ENCODE assay signal across 8 cellular contexts in the genomic region with DNA sequence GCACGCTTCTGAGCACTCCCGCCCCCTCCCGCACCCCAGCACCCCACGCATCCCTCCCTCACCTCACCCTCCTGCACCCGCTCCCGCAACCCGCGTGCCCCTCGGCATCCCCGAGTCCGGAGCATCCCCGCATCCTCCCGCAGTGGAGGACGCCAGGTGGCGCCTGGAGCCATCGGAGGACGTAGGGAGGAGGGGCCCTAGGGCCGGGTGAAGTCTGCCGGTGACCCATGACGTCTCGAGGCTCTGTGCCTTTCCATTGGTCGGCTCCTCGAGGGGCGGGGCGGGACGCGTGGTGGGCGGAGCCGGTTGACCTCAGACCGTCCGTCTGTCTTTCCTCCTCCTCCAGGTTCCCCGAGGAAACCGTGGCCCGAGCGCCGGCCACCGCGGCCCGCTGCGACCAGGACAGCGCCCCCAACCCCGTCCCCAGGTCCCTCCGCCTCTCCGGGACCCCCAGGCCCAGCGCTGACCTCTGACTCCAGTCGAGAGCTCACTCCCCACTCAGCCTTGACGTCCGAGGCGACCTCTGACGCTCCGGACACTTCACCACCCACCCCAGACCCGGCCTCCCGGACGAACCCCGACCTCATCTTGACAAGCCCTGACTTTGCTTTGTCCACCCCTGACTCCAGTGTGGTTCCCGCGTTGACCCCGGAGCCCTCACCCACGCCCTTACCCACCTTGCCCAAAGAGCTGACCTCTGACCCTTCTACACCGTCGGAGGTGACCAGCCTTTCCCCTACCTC. TPM values are rescaled to one million over a fixed set of nuclear protein-coding genes. Genes with fewer than 3 reads are reported as not detected.
DNase-seq lines count a peak whose midpoint lies in the region; ATAC-seq and TF ChIP-seq lines count a peak whose summit lies in the region.

No MANE protein-coding gene starts in this region.

- no peaks in the 10 kb centered on the region for H4K20me1 ChIP-seq in GM23338 (replicated peaks; ENCODE audit: insufficient read depth)

- H3K4me3 Mint-ChIP-seq in GM23338 = peak overlapping the region; percentile 50; the same call in 2 of the 3 replicates
- H3K4me3 Mint-ChIP-seq in natural killer cell = peak overlapping the region; percentile 51

- H3K36me3 ChIP-seq in GM23338 (ENCODE audit: insufficient read depth) = no peaks in the 10 kb centered on the region

- H3K36me3 Mint-ChIP-seq in GM23338 (ENCODE audit: low read depth) = no peaks in the 10 kb centered on the region
- H3K36me3 Mint-ChIP-seq in natural killer cell = no peaks in the 10 kb centered on the region

- intact Hi-C loops in natural killer cell (cut with micrococcal nuclease) = loop anchor here (1.0 kb wide), 3 partner anchors 89 to 137 kb away; no protein-coding TSS in a partner anchor

- H3K4me1 Mint-ChIP-seq in GM23338 (no peaks in the 10 kb centered on the region), natural killer cell (peaks cover 0 to 8% of the 10 kb centered on the region in 2 donors)

- H2AFZ ChIP-seq in GM23338 = peak overlapping the region; percentile 85; the same call in 1 of the 2 replicates

- H3K4me3 ChIP-seq in GM23338 = peak overlapping the region; percentile 51
- peak overlapping the region; percentile 22 for H3K4me3 ChIP-seq in fibroblast of mammary gland (ENCODE audit: control insufficient read depth, low read depth, low read length)

- ATAC-seq in GM23338 (peak; percentile 99), natural killer cell (peak; percentile 100)

- no peaks in the 10 kb centered on the region for H3K9me3 Mint-ChIP-seq in GM23338
- H3K9me3 Mint-ChIP-seq in natural killer cell = no peaks in the 10 kb centered on the region

- DNase-seq in Daoy (ENCODE audit: low read depth) = peak; percentile 95
- peak; percentile 95 for DNase-seq in GM23338 (ENCODE audit: low spot score)
- DNase-seq in LHCN-M2 (ENCODE audit: low read depth) = peak; percentile 87
- peak; percentile 93 for DNase-seq in RKO (ENCODE audit: low spot score)
- DNase-seq in activated T-helper 1 cell treated with anti-CD3 and anti-CD28 coated beads, Interleukin-2, amount 50 U/mL, for 16 hours (ENCODE audit: low read depth in 1 of 2, low spot score in 1 of 2) = peak; percentile 79 to 84
- peak; percentile 91 for DNase-seq in fibroblast of mammary gland (ENCODE audit: low read depth)
- DNase-seq in natural killer cell = peak; percentile 91
- DNase-seq in stimulated activated naive CD4-positive, alpha-beta T cell (lab: John Stamatoyannopoulos, UW) = peak; percentile 67 to 86 (median 84)

- no peaks in the 10 kb centered on the region for H3K79me2 ChIP-seq in GM23338 (replicated peaks; ENCODE audit: insufficient read depth)

- no peaks in the 10 kb centered on the region for H3K4me1 ChIP-seq in GM23338 (ENCODE audit: insufficient read depth)

- 0 out of 2 replicates have a peak, but pooled peaks cover 2% of the 10 kb centered on the region for H3K27me3 ChIP-seq in GM23338 (ENCODE audit: insufficient read depth)

- H3K27me3 Mint-ChIP-seq in GM23338 (ENCODE audit: insufficient read depth, low read depth, poor library complexity) (peaks cover 9% of the 10 kb centered on the region), natural killer cell (ENCODE audit: low read depth in 2 of 2) (no peaks in the 10 kb centered on the region)

- peak overlapping the region; percentile 75 for H3K4me2 ChIP-seq in GM23338

- H3K27ac Mint-ChIP-seq in GM23338 (no peak overlapping the region), natural killer cell (peak overlapping the region in 1 of 2 donors; percentile 89)

- H3F3A ChIP-seq in GM23338 (replicated peaks; ENCODE audit: low read depth) = no peaks in the 10 kb centered on the region

- no peak overlapping the region for H3K27ac ChIP-seq in GM23338 (ENCODE audit: low read depth)

- H3K9me2 ChIP-seq in GM23338 (ENCODE audit: insufficient read depth) = 0 out of 2 replicates have a peak, but pooled peaks cover 5% of the 10 kb centered on the region

- TF ChIP-seq CTCF in GM23338 (conservative IDR thresholded peaks at IDR 0.05; ENCODE audit: low read depth in 2 of 2) (peak; percentile 71 to 99), fibroblast of mammary gland (conservative IDR thresholded peaks at IDR 0.05; ENCODE audit: control insufficient read depth, insufficient read depth, low read depth, low read length) (peak; percentile 82), natural killer cell (IDR thresholded peaks at IDR 0.05) (peak; percentile 74)

TF ChIP-seq in GM23338, 12 proteins besides CTCF, POLR2A, EP300 and RAD21:
- TF ChIP-seq STAT1 (IDR thresholded peaks at IDR 0.05; ENCODE audit: unreplicated experiment) (no peak), POLR2AphosphoS5 (IDR thresholded peaks at IDR 0.05; ENCODE audit: low read depth) (no peak), EZH2 (IDR thresholded peaks at IDR 0.05; ENCODE audit: low read depth, unreplicated experiment) (no peak), ZNF331 (CRISPR knock-in tag; IDR thresholded peaks at IDR 0.05; ENCODE audit: low read depth) (no peak), EZH2phosphoT487 (IDR thresholded peaks at IDR 0.05; ENCODE audit: unreplicated experiment) (no peak), CREB1 (CRISPR knock-in tag; IDR thresholded peaks at IDR 0.05; ENCODE audit: low read depth) (peak; percentile 96)
- TF ChIP-seq, protein P1, sequence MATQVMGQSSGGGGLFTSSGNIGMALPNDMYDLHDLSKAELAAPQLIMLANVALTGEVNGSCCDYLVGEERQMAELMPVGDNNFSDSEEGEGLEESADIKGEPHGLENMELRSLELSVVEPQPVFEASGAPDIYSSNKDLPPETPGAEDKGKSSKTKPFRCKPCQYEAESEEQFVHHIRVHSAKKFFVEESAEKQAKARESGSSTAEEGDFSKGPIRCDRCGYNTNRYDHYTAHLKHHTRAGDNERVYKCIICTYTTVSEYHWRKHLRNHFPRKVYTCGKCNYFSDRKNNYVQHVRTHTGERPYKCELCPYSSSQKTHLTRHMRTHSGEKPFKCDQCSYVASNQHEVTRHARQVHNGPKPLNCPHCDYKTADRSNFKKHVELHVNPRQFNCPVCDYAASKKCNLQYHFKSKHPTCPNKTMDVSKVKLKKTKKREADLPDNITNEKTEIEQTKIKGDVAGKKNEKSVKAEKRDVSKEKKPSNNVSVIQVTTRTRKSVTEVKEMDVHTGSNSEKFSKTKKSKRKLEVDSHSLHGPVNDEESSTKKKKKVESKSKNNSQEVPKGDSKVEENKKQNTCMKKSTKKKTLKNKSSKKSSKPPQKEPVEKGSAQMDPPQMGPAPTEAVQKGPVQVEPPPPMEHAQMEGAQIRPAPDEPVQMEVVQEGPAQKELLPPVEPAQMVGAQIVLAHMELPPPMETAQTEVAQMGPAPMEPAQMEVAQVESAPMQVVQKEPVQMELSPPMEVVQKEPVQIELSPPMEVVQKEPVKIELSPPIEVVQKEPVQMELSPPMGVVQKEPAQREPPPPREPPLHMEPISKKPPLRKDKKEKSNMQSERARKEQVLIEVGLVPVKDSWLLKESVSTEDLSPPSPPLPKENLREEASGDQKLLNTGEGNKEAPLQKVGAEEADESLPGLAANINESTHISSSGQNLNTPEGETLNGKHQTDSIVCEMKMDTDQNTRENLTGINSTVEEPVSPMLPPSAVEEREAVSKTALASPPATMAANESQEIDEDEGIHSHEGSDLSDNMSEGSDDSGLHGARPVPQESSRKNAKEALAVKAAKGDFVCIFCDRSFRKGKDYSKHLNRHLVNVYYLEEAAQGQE (IDR thresholded peaks at IDR 0.05; ENCODE audit: unreplicated experiment) = no peak
- TF ChIP-seq, protein P2, sequence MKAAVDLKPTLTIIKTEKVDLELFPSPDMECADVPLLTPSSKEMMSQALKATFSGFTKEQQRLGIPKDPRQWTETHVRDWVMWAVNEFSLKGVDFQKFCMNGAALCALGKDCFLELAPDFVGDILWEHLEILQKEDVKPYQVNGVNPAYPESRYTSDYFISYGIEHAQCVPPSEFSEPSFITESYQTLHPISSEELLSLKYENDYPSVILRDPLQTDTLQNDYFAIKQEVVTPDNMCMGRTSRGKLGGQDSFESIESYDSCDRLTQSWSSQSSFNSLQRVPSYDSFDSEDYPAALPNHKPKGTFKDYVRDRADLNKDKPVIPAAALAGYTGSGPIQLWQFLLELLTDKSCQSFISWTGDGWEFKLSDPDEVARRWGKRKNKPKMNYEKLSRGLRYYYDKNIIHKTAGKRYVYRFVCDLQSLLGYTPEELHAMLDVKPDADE (IDR thresholded peaks at IDR 0.05) = no peak
TF ChIP-seq in GM23338: peak in this region for 1.

RNA-seq across cellular contexts. Expression of a gene that starts 19.9 kb away (rescaled TPM):
- not detected in 2 replicates for total RNA-seq in Daoy (2014; rRNA removed; shearing (Covaris generic))
- total RNA-seq in GM23338 (2014; rRNA removed; shearing (Covaris generic)) = 2.0 and 3.5 TPM in 2 replicates
- polyA plus RNA-seq in GM23338 (2016; fragmentation: Nextera tagmentation; extraction: Ambion mirVana) = 0.82 and 1.1 TPM in 2 replicates
- total RNA-seq in LHCN-M2 (2014; rRNA removed) = 0.71 and 1.5 TPM in 2 replicates
- polyA plus RNA-seq in LHCN-M2 (2012) = 0.49 TPM
- not detected for total RNA-seq in natural killer cell

RNA-seq across cellular contexts. Expression of a gene that starts 28.3 kb away (rescaled TPM):
- total RNA-seq in Daoy (2014; rRNA removed; shearing (Covaris generic)) = not detected in 2 replicates
- 0.23 and 0.94 TPM in 2 replicates for total RNA-seq in GM23338 (2014; rRNA removed; shearing (Covaris generic))
- 0.27 and 0.80 TPM in 2 replicates for polyA plus RNA-seq in GM23338 (2016; fragmentation: Nextera tagmentation; extraction: Ambion mirVana)
- total RNA-seq in LHCN-M2 (2014; rRNA removed) (0.17 and 0.26 TPM in 2 replicates), natural killer cell (not detected)
- 0.24 TPM for polyA plus RNA-seq in LHCN-M2 (2012)

RNA-seq across cellular contexts. Expression of a gene that starts 28.8 kb away (rescaled TPM):
- total RNA-seq in Daoy (2014; rRNA removed; shearing (Covaris generic)) = 1.4 and 2.2 TPM in 2 replicates
- total RNA-seq in GM23338 (2014; rRNA removed; shearing (Covaris generic)) = 0.69 and 1.2 TPM in 2 replicates
- 0.14 and 0.23 TPM in 2 replicates for polyA plus RNA-seq in GM23338 (2016; fragmentation: Nextera tagmentation; extraction: Ambion mirVana)
- total RNA-seq in LHCN-M2 (2014; rRNA removed) (0.34 and 0.45 TPM in 2 replicates), natural killer cell (under 1 TPM; 0.11 to 0.68 (median 0.58) TPM)
- 1.9 TPM for polyA plus RNA-seq in LHCN-M2 (2012)

RNA-seq across cellular contexts. Expression of a gene that starts 32.1 kb away (rescaled TPM):
- total RNA-seq in Daoy (2014; rRNA removed; shearing (Covaris generic)) = 22.5 and 23.2 TPM in 2 replicates
- total RNA-seq in GM23338 (2014; rRNA removed; shearing (Covaris generic)) = 25.4 and 27.8 TPM in 2 replicates
- polyA plus RNA-seq in GM23338 (2016; fragmentation: Nextera tagmentation; extraction: Ambion mirVana) = 39.6 and 45.5 TPM in 2 replicates
- total RNA-seq in LHCN-M2 (2014; rRNA removed) (23.7 and 25.8 TPM in 2 replicates), natural killer cell (10 to 100 TPM in 1 of 3 donors, 1 to 10 TPM in 2; 8.7 to 12.5 (median 8.8) TPM)
- 54.5 TPM for polyA plus RNA-seq in LHCN-M2 (2012)

RNA-seq across cellular contexts. Expression of a gene that starts 40.6 kb away (rescaled TPM):
- 1.7 and 3.4 TPM in 2 replicates for total RNA-seq in Daoy (2014; rRNA removed; shearing (Covaris generic))
- total RNA-seq in GM23338 (2014; rRNA removed; shearing (Covaris generic)) = 10.7 and 12.7 TPM in 2 replicates
- 3.9 and 4.9 TPM in 2 replicates for polyA plus RNA-seq in GM23338 (2016; fragmentation: Nextera tagmentation; extraction: Ambion mirVana)
- 2.7 and 9.2 TPM in 2 replicates for total RNA-seq in LHCN-M2 (2014; rRNA removed)
- polyA plus RNA-seq in LHCN-M2 (2012) = 4.3 TPM
- 10 to 100 TPM; 20.8 to 28.7 (median 24.1) TPM for total RNA-seq in natural killer cell
